ENCODE assay signal across 22 cellular contexts in the genomic region with DNA sequence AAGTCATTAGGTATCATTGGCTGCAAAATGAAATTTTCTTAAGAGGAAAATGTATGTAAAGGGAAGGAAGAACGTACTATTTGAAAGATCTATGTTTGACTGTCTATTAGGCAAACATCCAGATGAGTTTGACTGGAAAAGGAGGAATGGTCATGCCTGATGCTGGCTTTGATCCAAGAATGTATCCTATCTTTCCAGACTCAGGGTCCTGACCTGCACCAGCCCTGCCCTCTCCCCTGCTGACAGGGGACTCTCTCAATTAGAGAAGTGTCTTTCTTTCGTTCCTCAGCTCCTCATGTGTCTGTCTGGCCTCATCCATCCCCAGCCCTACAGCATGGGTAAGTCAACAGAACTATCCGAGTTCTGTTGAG. TPM values are rescaled to one million over a fixed set of nuclear protein-coding genes. Genes with fewer than 3 reads are reported as not detected.
A peak's percentile ranks its signal among the peaks of the same experiment; 100 is the strongest.
DNase-seq lines count a peak whose midpoint lies in the region; ATAC-seq and TF ChIP-seq lines count a peak whose summit lies in the region.
"Had no signal": no experiment of that assay in that cellular context is flagged by ENCODE, and none has a peak within 500 bp of the region (broad histone marks: within the 10 kb centered on the region; RNA-seq: fewer than 3 reads in every experiment).

No MANE protein-coding gene starts in this region.

- intact Hi-C loops in colonic mucosa (cut with DNase I) (no loop called here), mammary epithelial cell (cut with micrococcal nuclease) (no loop called here)

- no peak overlapping the region for H3K4me3 Mint-ChIP-seq in nephron
- H3K4me3 Mint-ChIP-seq: CD8-positive, alpha-beta memory T cell; IgD-negative memory B cell had no signal

- no peaks in the 10 kb centered on the region for H3K27me3 Mint-ChIP-seq in nephron (ENCODE audit: low read depth)
- H3K27me3 Mint-ChIP-seq: IgD-negative memory B cell had no signal

- TF ChIP-seq CTCF in colonic mucosa (IDR thresholded peaks at IDR 0.05): no peak
- no peak for TF ChIP-seq CTCF in nephron (IDR thresholded peaks at IDR 0.05; ENCODE audit: unreplicated experiment in 3 of 3)
- TF ChIP-seq CTCF in mammary epithelial cell (conservative IDR thresholded peaks at IDR 0.05 in 1 of 2, IDR thresholded peaks at IDR 0.05 in 1 of 2; ENCODE audit: extremely low read depth in 1 of 2, insufficient read depth in 1 of 2, low read depth in 1 of 2, low read length in 2 of 2): no peak
- TF ChIP-seq CTCF in GM20000 (IDR thresholded peaks at IDR 0.05; ENCODE audit: extremely low read depth, missing control alignments): no peak

- H3K79me2 ChIP-seq in mammary epithelial cell (ENCODE audit: insufficient read depth, low read length): no peaks in the 10 kb centered on the region

- dilution Hi-C loops in mammary epithelial cell (cut with HindIII; ENCODE audit: low sequenced_read_pairs): no loop called here

- no peak overlapping the region for H3K4me2 ChIP-seq in mammary epithelial cell (ENCODE audit: insufficient read depth, low read depth, low read length)

- H3K4me1 ChIP-seq in colonic mucosa (peaks cover 10% of the 10 kb centered on the region), mammary epithelial cell (ENCODE audit: insufficient read depth, low read length) (peaks cover 9% of the 10 kb centered on the region)

- 89% methylated on average over 3 of the region's 3 CpGs for WGBS in mammary epithelial cell (ENCODE audit: low coverage, missing lambda C conversion rate)

- H3K9me3 ChIP-seq in colonic mucosa (no peaks in the 10 kb centered on the region), mammary epithelial cell (replicated peaks; ENCODE audit: insufficient read depth, low read length) (no peaks in the 10 kb centered on the region)
- H3K9me3 ChIP-seq: SJSA1 had no signal

- peaks cover 5% of the 10 kb centered on the region for H3K36me3 Mint-ChIP-seq in nephron (ENCODE audit: low read depth)
- H3K36me3 Mint-ChIP-seq: CD8-positive, alpha-beta memory T cell; IgD-negative memory B cell had no signal

- H2AFZ ChIP-seq in mammary epithelial cell (ENCODE audit: low read depth, low read length): no peak overlapping the region

- H3K4me1 Mint-ChIP-seq in nephron: peaks cover 25% of the 10 kb centered on the region
- H3K4me1 Mint-ChIP-seq: CD8-positive, alpha-beta memory T cell; IgD-negative memory B cell had no signal

- DNase-seq in DMS53 (lab: John Stamatoyannopoulos, UW) (peak; percentile 31), DMS53 treated with DMSO at 0.1 percent for 48 hours (lab: John Stamatoyannopoulos, UW; ENCODE audit: unreplicated experiment) (no peak), colonic mucosa (no peak), mammary epithelial cell (no peak), GM20000 (ENCODE audit: low spot score) (no peak)
- DNase-seq in NK-92 treated with Interleukin-12 subunit alpha and Interleukin-12 subunit beta, amount 100 ng/mL, for 24 hours (lab: John Stamatoyannopoulos, UW): no peak
- DNase-seq: AML-193; CD8-positive, alpha-beta memory T cell; DMS79 treated with DMSO at 0.1 percent for 48 hours; Karpas-422; NCI-H1105 treated with DMSO at 0.1 percent for 48 hours; NCI-H2029 treated with DMSO at 0.1 percent for 48 hours; NCI-H226; NCI-H510A treated with DMSO at 0.1 percent for 48 hours; NCI-H82 had no signal

- no peaks in the 10 kb centered on the region for H3K9me3 Mint-ChIP-seq in nephron

- no peaks in the 10 kb centered on the region for H3K27me3 ChIP-seq in colonic mucosa
- H3K27me3 ChIP-seq in mammary epithelial cell (ENCODE audit: insufficient read depth, low read length): no peaks in the 10 kb centered on the region
- H3K27me3 ChIP-seq: SJSA1 had no signal

- no peaks in the 10 kb centered on the region for H4K20me1 ChIP-seq in mammary epithelial cell (ENCODE audit: insufficient read depth, low read length)

- BruUV-seq in mammary epithelial cell (replicated peaks; lab: Mats Ljungman, UMichigan): no TSS peak

- no peaks in the 10 kb centered on the region for H3K36me3 ChIP-seq in colonic mucosa
- H3K36me3 ChIP-seq in mammary epithelial cell (ENCODE audit: insufficient read depth, low read length): no peaks in the 10 kb centered on the region
- H3K36me3 ChIP-seq: SJSA1 had no signal

- peak overlapping the region in 1 of 2 donors; percentile 6 for H3K9ac ChIP-seq in colonic mucosa (ENCODE audit: low read depth in 2 of 2, low read length in 2 of 2)
- no peak overlapping the region for H3K9ac ChIP-seq in mammary epithelial cell (ENCODE audit: insufficient read depth, low read length)

- CTCF ChIA-PET in mammary epithelial cell (lab: Charles Lee; ENCODE audit: low non-redundant PET): interaction anchor here (0.6 kb wide), 1 partner anchor 103 kb away, joined by 5 read pairs; no protein-coding TSS in a partner anchor

- peak overlapping the region in 2 of 3 experiments; percentile 22 to 80 for H3K27ac Mint-ChIP-seq in nephron
- H3K27ac Mint-ChIP-seq: CD8-positive, alpha-beta memory T cell; IgD-negative memory B cell had no signal

- H3K27ac ChIP-seq in colonic mucosa (peak overlapping the region; percentile 65), mammary epithelial cell (ENCODE audit: insufficient read depth, low read depth, low read length) (no peak overlapping the region)
- H3K27ac ChIP-seq: 22Rv1, C4-2B, SJSA1 had no signal

- in situ Hi-C loops in mammary epithelial cell (cut with MboI; ENCODE audit: low sequenced_read_pairs in 2 of 2): no loop called here

- ATAC-seq in GM18858 (IDR thresholded peaks at IDR 0.05; ENCODE audit: unreplicated experiment): no peak
- ATAC-seq: Right ventricle myocardium inferior had no signal

- H3K4me3 ChIP-seq in colonic mucosa (no peak overlapping the region), mammary epithelial cell (replicated peaks in 1 of 3; ENCODE audit: insufficient read depth in 1 of 3, low read depth in 2 of 3, low read length in 3 of 3) (no peak overlapping the region)
- H3K4me3 ChIP-seq: SJSA1 had no signal

RNA-seq across cellular contexts. Expression of gene SH3BGRL2, which starts 21.9 kb away (rescaled TPM):
- total RNA-seq in colonic mucosa: 100 to 1,000 TPM in 1 of 2 donors, 10 to 100 TPM in 1; 95.4 to 145 TPM
- total RNA-seq in mammary epithelial cell: 10 to 100 TPM in 1 of 2 donors, 1 to 10 TPM in 1; 6.6 to 16.3 TPM
- 1.5 TPM for polyA plus RNA-seq in mammary epithelial cell
- polyA minus RNA-seq in mammary epithelial cell: 1.2 TPM

Comparison
In these comparisons a context has a peak if more than half of its experiments do, and no peak if none do; other contexts are left out.
1. RNA of gene SH3BGRL2, which starts 21.9 kb away (total RNA-seq): 95.4 to 145 TPM in colonic mucosa; 6.6 to 16.3 TPM in mammary epithelial cell; every median in the first group is over 4 times any median in the second.